In genomic region chr20:53834044-53834442, GRCh38 we compare ENCODE assay signal across 14 cellular contexts.
DNase-seq lines count a peak whose midpoint lies in the region; ATAC-seq, FAIRE-seq and TF ChIP-seq lines count a peak whose summit lies in the region.
"Had no signal": no experiment of that assay in that cellular context is flagged by ENCODE, and none has a peak within 500 bp of the region (broad histone marks: within the 10 kb centered on the region; RNA-seq: fewer than 3 reads in every experiment).

No MANE protein-coding gene starts in this region.

- H3K27ac ChIP-seq in mammary epithelial cell (ENCODE audit: insufficient read depth, low read depth, low read length) (no peak overlapping the region), IMR-90 (ENCODE audit: insufficient read depth, low read length) (no peak overlapping the region)
- H3K27ac ChIP-seq: adrenal gland, heart right ventricle, KMS-11 had no signal

- no peak overlapping the region for H4K5ac ChIP-seq in IMR-90 (ENCODE audit: low read depth, low read length)

- H3K4me1 Mint-ChIP-seq in MCF 10A (ENCODE audit: insufficient read depth, unreplicated experiment), result peaks cover 16% of the 10 kb centered on the region
- peaks cover 58% of the 10 kb centered on the region for H3K4me1 Mint-ChIP-seq in activated naive CD8-positive, alpha-beta T cell treated with anti-CD3 and anti-CD28 coated beads for 36 hours

- H3K9ac ChIP-seq in mammary epithelial cell (ENCODE audit: insufficient read depth, low read length), result no peak overlapping the region
- H3K9ac ChIP-seq in IMR-90 (ENCODE audit: low read depth, low read length), result no peak overlapping the region
- H3K9ac ChIP-seq: KMS-11 had no signal

- 73% methylated on average over 3 of the region's 3 CpGs for WGBS in mammary epithelial cell (ENCODE audit: low coverage, missing lambda C conversion rate)
- no CpG with 5 or more reads among the region's 3 CpGs for WGBS in IMR-90 (ENCODE audit: extremely low coverage in 2 of 2, insufficient read length in 1 of 2), 2 experiments

- BruUV-seq in MCF 10A (replicated peaks; lab: Mats Ljungman, UMichigan) (no TSS peak), mammary epithelial cell (replicated peaks; lab: Mats Ljungman, UMichigan) (no TSS peak), IMR-90 (replicated peaks; lab: Mats Ljungman, UMichigan) (no TSS peak)

- no peak overlapping the region for H2BK20ac ChIP-seq in IMR-90 (ENCODE audit: low read depth, low read length)

- peaks cover 14% of the 10 kb centered on the region for H3K4me1 ChIP-seq in mammary epithelial cell (ENCODE audit: insufficient read depth, low read length)
- peaks cover 3% of the 10 kb centered on the region; the same call in 1 of the 2 replicates for H3K4me1 ChIP-seq in IMR-90 (ENCODE audit: control insufficient read depth, insufficient read depth, low read length)

- H3K14ac ChIP-seq in IMR-90 (replicated peaks; ENCODE audit: low read depth, low read length), result no peak overlapping the region

- H2AK5ac ChIP-seq in IMR-90 (ENCODE audit: low read depth, low read length), result 0 out of 2 replicates have a peak overlapping the region, but pooled peaks have one; percentile 35

- H3K36me3 ChIP-seq in mammary epithelial cell (ENCODE audit: insufficient read depth, low read length) (no peaks in the 10 kb centered on the region), IMR-90 (ENCODE audit: control insufficient read depth, insufficient read depth, low read length) (no peaks in the 10 kb centered on the region)
- H3K36me3 ChIP-seq: adrenal gland, heart right ventricle had no signal

- no peak overlapping the region for H2AK9ac ChIP-seq in IMR-90 (replicated peaks; ENCODE audit: low read depth, low read length, poor library complexity)

- H2BK5ac ChIP-seq in IMR-90 (ENCODE audit: low read depth, low read length, poor library complexity, severe bottlenecking), result no peak overlapping the region

- no peak overlapping the region for H3K56ac ChIP-seq in IMR-90 (ENCODE audit: extremely low read depth, insufficient read depth, low read length)

- H3K36me3 Mint-ChIP-seq in MCF 10A (ENCODE audit: insufficient read depth, unreplicated experiment), result peaks cover 7% of the 10 kb centered on the region
- peaks cover 20% of the 10 kb centered on the region for H3K36me3 Mint-ChIP-seq in activated naive CD8-positive, alpha-beta T cell treated with anti-CD3 and anti-CD28 coated beads for 36 hours

- no peaks in the 10 kb centered on the region for H3K9me3 Mint-ChIP-seq in MCF 10A (ENCODE audit: unreplicated experiment)
- H3K9me3 Mint-ChIP-seq in activated naive CD8-positive, alpha-beta T cell treated with anti-CD3 and anti-CD28 coated beads for 36 hours, result peaks cover 18% of the 10 kb centered on the region
- H3K9me3 Mint-ChIP-seq: endodermal cell had no signal

- dilution Hi-C loops in mammary epithelial cell (cut with HindIII; ENCODE audit: low sequenced_read_pairs), result no loop called here
- dilution Hi-C loops in IMR-90 (cut with HindIII; ENCODE audit: low sequenced_read_pairs, unreplicated experiment), result no loop called here

- intact Hi-C loops in MCF 10A (cut with micrococcal nuclease), result no loop called here
- intact Hi-C loops in mammary epithelial cell (cut with micrococcal nuclease), result no loop called here
- intact Hi-C loops in IMR-90 (cut with micrococcal nuclease), result no loop called here

- DNase-seq in MCF 10A (ENCODE audit: unreplicated experiment) (no peak), mammary epithelial cell (no peak), IMR-90 (no peak), urothelium cell line (ENCODE audit: low spot score) (peak; percentile 83), inferior parietal cortex (ENCODE audit: extremely low spot score) (no peak), AG20443 (ENCODE audit: low spot score) (no peak), medulla oblongata (ENCODE audit: extremely low spot score) (no peak)
- no peak for DNase-seq in activated naive CD8-positive, alpha-beta T cell treated with anti-CD3 and anti-CD28 coated beads for 36 hours
- DNase-seq: adrenal gland, endodermal cell, heart right ventricle, right cardiac atrium had no signal

- no peak overlapping the region; the same call in 2 of the 3 replicates for H2BK15ac ChIP-seq in IMR-90 (ENCODE audit: low read depth, low read length)

- no peak for TF ChIP-seq POLR2A in IMR-90 (IDR thresholded peaks at IDR 0.05; ENCODE audit: low read depth, low read length)

- H3K4ac ChIP-seq in IMR-90 (ENCODE audit: low read depth, low read length), result peak overlapping the region; percentile 17; the same call in 1 of the 2 replicates

- H3K4me3 ChIP-seq in mammary epithelial cell (replicated peaks in 1 of 3; ENCODE audit: insufficient read depth in 1 of 3, low read depth in 2 of 3, low read length in 3 of 3) (no peak overlapping the region), IMR-90 (ENCODE audit: insufficient read depth, low read depth, low read length) (no peak overlapping the region)
- H3K4me3 ChIP-seq: adrenal gland, heart right ventricle, mucosa of descending colon had no signal

- H3K18ac ChIP-seq in IMR-90 (ENCODE audit: low read depth, low read length), result no peak overlapping the region

- no peak for TF ChIP-seq RAD21 in IMR-90 (IDR thresholded peaks at IDR 0.05; ENCODE audit: low read length)

- ATAC-seq in IMR-90 (ENCODE audit: low read depth), result no peak
- ATAC-seq: heart right ventricle, mucosa of descending colon, right cardiac atrium had no signal

- H3K79me2 ChIP-seq in mammary epithelial cell (ENCODE audit: insufficient read depth, low read length), result no peaks in the 10 kb centered on the region

- 0 out of 2 replicates have a peak, but pooled peaks cover 6% of the 10 kb centered on the region for H3K9me1 ChIP-seq in IMR-90 (ENCODE audit: insufficient read depth, low read length)

- H2BK120ac ChIP-seq in IMR-90 (ENCODE audit: low read depth, low read length), result peak overlapping the region; percentile 35; the same call in 1 of the 2 replicates

- H3K79me1 ChIP-seq in IMR-90 (ENCODE audit: low read depth in 1 of 2, low read length in 2 of 2), result no peaks in the 10 kb centered on the region; a peak in 2 of 4 replicates

- POLR2A ChIA-PET in MCF 10A (lab: Yijun Ruan, JAX), result interaction anchor here (1.0 to 2.5 kb wide), 4 partner anchors 13 to 82 kb away, joined by 3 to 12 read pairs (median 4); no protein-coding TSS in a partner anchor
- POLR2A ChIA-PET in IMR-90 (lab: Charles Lee; ENCODE audit: unreplicated experiment), result no interaction called here

- H3K27ac Mint-ChIP-seq in MCF 10A (ENCODE audit: low read depth, unreplicated experiment), result peak overlapping the region; percentile 31
- H3K27ac Mint-ChIP-seq in activated naive CD8-positive, alpha-beta T cell treated with anti-CD3 and anti-CD28 coated beads for 36 hours, result peak overlapping the region; percentile 60
- H3K27ac Mint-ChIP-seq: endodermal cell had no signal

- H4K20me1 ChIP-seq in mammary epithelial cell (ENCODE audit: insufficient read depth, low read length), result no peaks in the 10 kb centered on the region
- no peaks in the 10 kb centered on the region for H4K20me1 ChIP-seq in IMR-90 (ENCODE audit: insufficient read depth, low read length)

- no peak for TF ChIP-seq CTCF in MCF 10A (IDR thresholded peaks at IDR 0.05; ENCODE audit: unreplicated experiment)
- TF ChIP-seq CTCF in mammary epithelial cell (conservative IDR thresholded peaks at IDR 0.05 in 1 of 2, IDR thresholded peaks at IDR 0.05 in 1 of 2; ENCODE audit: extremely low read depth in 1 of 2, insufficient read depth in 1 of 2, low read depth in 1 of 2, low read length in 2 of 2), result no peak
- TF ChIP-seq CTCF in IMR-90 (conservative IDR thresholded peaks at IDR 0.05; ENCODE audit: low read depth, low read length), result no peak

- no peak overlapping the region for H3K4me3 Mint-ChIP-seq in MCF 10A (ENCODE audit: unreplicated experiment)
- H3K4me3 Mint-ChIP-seq in activated naive CD8-positive, alpha-beta T cell treated with anti-CD3 and anti-CD28 coated beads for 36 hours, result no peak overlapping the region
- H3K4me3 Mint-ChIP-seq: endodermal cell had no signal

- H3K9me3 ChIP-seq in mammary epithelial cell (replicated peaks; ENCODE audit: insufficient read depth, low read length) (no peaks in the 10 kb centered on the region), IMR-90 (ENCODE audit: control insufficient read depth, insufficient read depth, low read length) (no peaks in the 10 kb centered on the region)
- H3K9me3 ChIP-seq: adrenal gland, heart right ventricle, mucosa of descending colon had no signal

- no peak overlapping the region for H4K8ac ChIP-seq in IMR-90 (ENCODE audit: low read depth in 2 of 2, low read length in 2 of 2)

- no peak overlapping the region for H3K23ac ChIP-seq in IMR-90 (ENCODE audit: low read depth, low read length)

- CTCF ChIA-PET in MCF 10A (lab: Yijun Ruan, JAX) (no interaction called here), mammary epithelial cell (lab: Charles Lee; ENCODE audit: low non-redundant PET) (no interaction called here), IMR-90 (lab: Yijun Ruan, JAX) (no interaction called here)

- no peak for FAIRE-seq in urothelium cell line (lab: Jason Lieb, UNC)

- H4K91ac ChIP-seq in IMR-90 (ENCODE audit: insufficient read depth, low read depth, low read length), result no peak overlapping the region

- no peaks in the 10 kb centered on the region for H3K27me3 ChIP-seq in mammary epithelial cell (ENCODE audit: insufficient read depth, low read length)
- no peaks in the 10 kb centered on the region for H3K27me3 ChIP-seq in IMR-90 (ENCODE audit: control insufficient read depth, insufficient read depth, low read length)
- H3K27me3 ChIP-seq: adrenal gland, heart right ventricle had no signal

- H2AFZ ChIP-seq in mammary epithelial cell (ENCODE audit: low read depth, low read length), result no peak overlapping the region
- H2AFZ ChIP-seq in IMR-90 (replicated peaks; ENCODE audit: low read length, poor library complexity), result no peak overlapping the region

- H3K4me2 ChIP-seq in mammary epithelial cell (ENCODE audit: insufficient read depth, low read depth, low read length), result no peak overlapping the region
- no peak overlapping the region for H3K4me2 ChIP-seq in IMR-90 (ENCODE audit: low read depth, low read length)
- H3K4me2 ChIP-seq: KMS-11 had no signal

- in situ Hi-C loops in mammary epithelial cell (cut with MboI; ENCODE audit: low sequenced_read_pairs in 2 of 2) (no loop called here), IMR-90 (cut with MboI; ENCODE audit: low sequenced_read_pairs) (no loop called here)

- H3K27me3 Mint-ChIP-seq in MCF 10A (ENCODE audit: insufficient read depth, unreplicated experiment), result no peaks in the 10 kb centered on the region
- no peaks in the 10 kb centered on the region for H3K27me3 Mint-ChIP-seq in activated naive CD8-positive, alpha-beta T cell treated with anti-CD3 and anti-CD28 coated beads for 36 hours

TF ChIP-seq in IMR-90, 13 proteins besides CTCF, POLR2A, EP300 and RAD21 (continues in another document):
- no peak for TF ChIP-seq BHLHE40 (IDR thresholded peaks at IDR 0.05; ENCODE audit: low read depth, low read length)
